Comparison of ENCODE assay signal across 1 cellular context in genomic region chr17:7281074-7281952, GRCh38.
A peak's percentile ranks its signal among the peaks of the same experiment; 100 is the strongest.
TF ChIP-seq lines count a peak whose summit lies in the region.

Gene SLC2A4, plus strand, starts transcription at chr17:7281718. Its CDS starts 217 bp downstream, at chr17:7281935.

TF ChIP-seq in HepG2, 621 proteins besides CTCF, POLR2A, EP300 and RAD21 (continued from another document and continues in another):
- no peak; the same call in 1 of the 2 replicates for TF ChIP-seq STAT6 (CRISPR knock-in tag; IDR thresholded peaks at IDR 0.05; ENCODE audit: borderline replicate concordance)
- no peak for TF ChIP-seq ZNF10 (CRISPR knock-in tag; IDR thresholded peaks at IDR 0.05; ENCODE audit: borderline replicate concordance, low read depth)
- TF ChIP-seq PPARG (CRISPR knock-in tag; conservative IDR thresholded peaks at IDR 0.05) = no peak
- TF ChIP-seq ZSCAN25 (CRISPR knock-in tag; IDR thresholded peaks at IDR 0.05) = no peak; the same call in 1 of the 2 replicates
- TF ChIP-seq SMAD1 (CRISPR knock-in tag; IDR thresholded peaks at IDR 0.05; ENCODE audit: borderline replicate concordance, low read depth) = no peak
- 0 out of 2 replicates have a peak, but pooled peaks have one; percentile 67 for TF ChIP-seq ZNF484 (CRISPR knock-in tag; IDR thresholded peaks at IDR 0.05; ENCODE audit: borderline replicate concordance, low read depth)
- TF ChIP-seq ZNF572 (CRISPR knock-in tag; IDR thresholded peaks at IDR 0.05) = 0 out of 2 replicates have a peak, but pooled peaks have one; percentile 71
- TF ChIP-seq, protein P1, sequence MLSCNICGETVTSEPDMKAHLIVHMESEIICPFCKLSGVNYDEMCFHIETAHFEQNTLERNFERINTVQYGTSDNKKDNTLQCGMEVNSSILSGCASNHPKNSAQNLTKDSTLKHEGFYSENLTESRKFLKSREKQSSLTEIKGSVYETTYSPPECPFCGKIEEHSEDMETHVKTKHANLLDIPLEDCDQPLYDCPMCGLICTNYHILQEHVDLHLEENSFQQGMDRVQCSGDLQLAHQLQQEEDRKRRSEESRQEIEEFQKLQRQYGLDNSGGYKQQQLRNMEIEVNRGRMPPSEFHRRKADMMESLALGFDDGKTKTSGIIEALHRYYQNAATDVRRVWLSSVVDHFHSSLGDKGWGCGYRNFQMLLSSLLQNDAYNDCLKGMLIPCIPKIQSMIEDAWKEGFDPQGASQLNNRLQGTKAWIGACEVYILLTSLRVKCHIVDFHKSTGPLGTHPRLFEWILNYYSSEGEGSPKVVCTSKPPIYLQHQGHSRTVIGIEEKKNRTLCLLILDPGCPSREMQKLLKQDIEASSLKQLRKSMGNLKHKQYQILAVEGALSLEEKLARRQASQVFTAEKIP (CRISPR knock-in tag; IDR thresholded peaks at IDR 0.05; ENCODE audit: borderline replicate concordance) = no peak
- TF ChIP-seq ZBTB37 (CRISPR knock-in tag; IDR thresholded peaks at IDR 0.05) = no peak
- TF ChIP-seq, protein P2, sequence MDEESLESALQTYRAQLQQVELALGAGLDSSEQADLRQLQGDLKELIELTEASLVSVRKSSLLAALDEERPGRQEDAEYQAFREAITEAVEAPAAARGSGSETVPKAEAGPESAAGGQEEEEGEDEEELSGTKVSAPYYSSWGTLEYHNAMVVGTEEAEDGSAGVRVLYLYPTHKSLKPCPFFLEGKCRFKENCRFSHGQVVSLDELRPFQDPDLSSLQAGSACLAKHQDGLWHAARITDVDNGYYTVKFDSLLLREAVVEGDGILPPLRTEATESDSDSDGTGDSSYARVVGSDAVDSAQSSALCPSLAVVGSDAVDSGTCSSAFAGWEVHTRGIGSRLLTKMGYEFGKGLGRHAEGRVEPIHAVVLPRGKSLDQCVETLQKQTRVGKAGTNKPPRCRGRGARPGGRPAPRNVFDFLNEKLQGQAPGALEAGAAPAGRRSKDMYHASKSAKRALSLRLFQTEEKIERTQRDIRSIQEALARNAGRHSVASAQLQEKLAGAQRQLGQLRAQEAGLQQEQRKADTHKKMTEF (CRISPR knock-in tag; IDR thresholded peaks at IDR 0.05) = no peak
- no peak for TF ChIP-seq CSRNP2 (CRISPR knock-in tag; conservative IDR thresholded peaks at IDR 0.05; ENCODE audit: low read depth)
- TF ChIP-seq, protein P3, sequence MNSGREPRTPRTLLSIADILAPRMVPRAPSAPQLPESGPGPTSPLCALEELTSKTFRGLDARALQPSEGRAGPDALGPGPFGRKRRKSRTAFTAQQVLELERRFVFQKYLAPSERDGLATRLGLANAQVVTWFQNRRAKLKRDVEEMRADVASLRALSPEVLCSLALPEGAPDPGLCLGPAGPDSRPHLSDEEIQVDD (CRISPR knock-in tag; IDR thresholded peaks at IDR 0.05; ENCODE audit: borderline replicate concordance) = peak; percentile 11; the same call in 1 of the 2 replicates
- no peak for TF ChIP-seq ZSCAN5A (CRISPR knock-in tag; IDR thresholded peaks at IDR 0.05; ENCODE audit: borderline replicate concordance)
- no peak for TF ChIP-seq ZFP37 (CRISPR knock-in tag; IDR thresholded peaks at IDR 0.05; ENCODE audit: borderline replicate concordance)
- 0 out of 2 replicates have a peak, but pooled peaks have one; percentile 2 for TF ChIP-seq ZNF703 (CRISPR knock-in tag; IDR thresholded peaks at IDR 0.05; ENCODE audit: borderline replicate concordance)
- TF ChIP-seq NPAS2 (CRISPR knock-in tag; IDR thresholded peaks at IDR 0.05; ENCODE audit: borderline replicate concordance) = no peak
- no peak; the same call in 1 of the 2 replicates for TF ChIP-seq GABPB1 (CRISPR knock-in tag; IDR thresholded peaks at IDR 0.05)
- TF ChIP-seq PHF8 (CRISPR knock-in tag; IDR thresholded peaks at IDR 0.05) = peak; percentile 55
- TF ChIP-seq SKI (IDR thresholded peaks at IDR 0.05; ENCODE audit: partially characterized antibody) = no peak
- no peak for TF ChIP-seq SIN3B (IDR thresholded peaks at IDR 0.05; ENCODE audit: low read length)
- no peak for TF ChIP-seq ZNF598 (CRISPR knock-in tag; IDR thresholded peaks at IDR 0.05; ENCODE audit: borderline replicate concordance)
- TF ChIP-seq MAFF (IDR thresholded peaks at IDR 0.05; ENCODE audit: low read depth, low read length) = no peak
- no peak for TF ChIP-seq ZBTB39 (CRISPR knock-in tag; IDR thresholded peaks at IDR 0.05)
- TF ChIP-seq ZFP41 (CRISPR knock-in tag; IDR thresholded peaks at IDR 0.05; ENCODE audit: borderline replicate concordance) = no peak
- TF ChIP-seq ERF (CRISPR knock-in tag; IDR thresholded peaks at IDR 0.05) = no peak
- peak; percentile 56 for TF ChIP-seq RBFOX2 (IDR thresholded peaks at IDR 0.05; ENCODE audit: low read depth, low read length)
- no peak; the same call in 1 of the 2 replicates for TF ChIP-seq ZFX (CRISPR knock-in tag; IDR thresholded peaks at IDR 0.05; ENCODE audit: low read depth)
- TF ChIP-seq SRY (CRISPR knock-in tag; IDR thresholded peaks at IDR 0.05) = no peak
- no peak for TF ChIP-seq ISL2 (CRISPR knock-in tag; IDR thresholded peaks at IDR 0.05)
- TF ChIP-seq SALL1 (CRISPR knock-in tag; IDR thresholded peaks at IDR 0.05) = no peak
- no peak for TF ChIP-seq ELF3 (CRISPR knock-in tag; IDR thresholded peaks at IDR 0.05)
- TF ChIP-seq MED13 (CRISPR knock-in tag; IDR thresholded peaks at IDR 0.05) = no peak
- TF ChIP-seq, protein P4, sequence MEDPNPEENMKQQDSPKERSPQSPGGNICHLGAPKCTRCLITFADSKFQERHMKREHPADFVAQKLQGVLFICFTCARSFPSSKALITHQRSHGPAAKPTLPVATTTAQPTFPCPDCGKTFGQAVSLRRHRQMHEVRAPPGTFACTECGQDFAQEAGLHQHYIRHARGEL (CRISPR knock-in tag; IDR thresholded peaks at IDR 0.05) = no peak
- no peak for TF ChIP-seq NFE2L1 (CRISPR knock-in tag; IDR thresholded peaks at IDR 0.05; ENCODE audit: borderline replicate concordance)
- TF ChIP-seq ZNF597 (CRISPR knock-in tag; IDR thresholded peaks at IDR 0.05) = no peak; the same call in 1 of the 2 replicates
- no peak for TF ChIP-seq ZNF282 (IDR thresholded peaks at IDR 0.05; ENCODE audit: partially characterized antibody)
- no peak for TF ChIP-seq FOXO1 (CRISPR knock-in tag; IDR thresholded peaks at IDR 0.05)
- TF ChIP-seq ZBTB10 (CRISPR knock-in tag; IDR thresholded peaks at IDR 0.05; ENCODE audit: borderline replicate concordance) = no peak
- peak; percentile 45; the same call in 1 of the 2 replicates for TF ChIP-seq KDM5A (IDR thresholded peaks at IDR 0.05; ENCODE audit: borderline replicate concordance, low read length)
- TF ChIP-seq SAFB2 (CRISPR knock-in tag; IDR thresholded peaks at IDR 0.05; ENCODE audit: borderline replicate concordance, low read depth) = no peak
- TF ChIP-seq ZNF383 (CRISPR knock-in tag; IDR thresholded peaks at IDR 0.05; ENCODE audit: borderline replicate concordance) = no peak
